In genomic region chr20:58531657-58532056, GRCh38 we compare ENCODE assay signal across 9 cellular contexts. TPM values are rescaled to one million over a fixed set of nuclear protein-coding genes. Genes with fewer than 3 reads are reported as not detected.
"Had no signal": no experiment of that assay in that cellular context is flagged by ENCODE, and none has a peak within 500 bp of the region (broad histone marks: within the 10 kb centered on the region; RNA-seq: fewer than 3 reads in every experiment).

No MANE protein-coding gene starts in this region.

- ATAC-seq: GM12878 had no signal

- FAIRE-seq: G401.6, GM12878, GM12891, GM12892, GM18507, GM19239 had no signal

- H3K4me3 ChIP-seq: GM12878 had no signal

- DNase-seq: GDM1, GF-D8 had no signal

RNA-seq across cellular contexts. Expression of gene APCDD1L, which starts 16.5 kb away (rescaled TPM):
- total RNA-seq: G401, GM12878 had no signal
